1 cellular context compared by ENCODE assay signal in genomic region chr10:124354411-124355382, GRCh38.
TF ChIP-seq lines count a peak whose summit lies in the region.

No MANE protein-coding gene starts in this region.

TF ChIP-seq in HepG2, 621 proteins besides CTCF, POLR2A, EP300 and RAD21 (continued from another document):
- TF ChIP-seq, protein P1, sequence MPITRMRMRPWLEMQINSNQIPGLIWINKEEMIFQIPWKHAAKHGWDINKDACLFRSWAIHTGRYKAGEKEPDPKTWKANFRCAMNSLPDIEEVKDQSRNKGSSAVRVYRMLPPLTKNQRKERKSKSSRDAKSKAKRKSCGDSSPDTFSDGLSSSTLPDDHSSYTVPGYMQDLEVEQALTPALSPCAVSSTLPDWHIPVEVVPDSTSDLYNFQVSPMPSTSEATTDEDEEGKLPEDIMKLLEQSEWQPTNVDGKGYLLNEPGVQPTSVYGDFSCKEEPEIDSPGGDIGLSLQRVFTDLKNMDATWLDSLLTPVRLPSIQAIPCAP (CRISPR knock-in tag; IDR thresholded peaks at IDR 0.05; ENCODE audit: low read depth): no peak
- TF ChIP-seq, protein P2, sequence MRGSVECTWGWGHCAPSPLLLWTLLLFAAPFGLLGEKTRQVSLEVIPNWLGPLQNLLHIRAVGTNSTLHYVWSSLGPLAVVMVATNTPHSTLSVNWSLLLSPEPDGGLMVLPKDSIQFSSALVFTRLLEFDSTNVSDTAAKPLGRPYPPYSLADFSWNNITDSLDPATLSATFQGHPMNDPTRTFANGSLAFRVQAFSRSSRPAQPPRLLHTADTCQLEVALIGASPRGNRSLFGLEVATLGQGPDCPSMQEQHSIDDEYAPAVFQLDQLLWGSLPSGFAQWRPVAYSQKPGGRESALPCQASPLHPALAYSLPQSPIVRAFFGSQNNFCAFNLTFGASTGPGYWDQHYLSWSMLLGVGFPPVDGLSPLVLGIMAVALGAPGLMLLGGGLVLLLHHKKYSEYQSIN (CRISPR knock-in tag; IDR thresholded peaks at IDR 0.05; ENCODE audit: borderline replicate concordance): no peak
- TF ChIP-seq CREB3 (CRISPR knock-in tag; IDR thresholded peaks at IDR 0.05): no peak
- peak; percentile 35 to 61; a peak in 3 of 4 replicates for TF ChIP-seq NR2F1 (CRISPR knock-in tag; IDR thresholded peaks at IDR 0.05)
- TF ChIP-seq JDP2 (CRISPR knock-in tag; IDR thresholded peaks at IDR 0.05; ENCODE audit: borderline replicate concordance): no peak
- TF ChIP-seq, protein P3, sequence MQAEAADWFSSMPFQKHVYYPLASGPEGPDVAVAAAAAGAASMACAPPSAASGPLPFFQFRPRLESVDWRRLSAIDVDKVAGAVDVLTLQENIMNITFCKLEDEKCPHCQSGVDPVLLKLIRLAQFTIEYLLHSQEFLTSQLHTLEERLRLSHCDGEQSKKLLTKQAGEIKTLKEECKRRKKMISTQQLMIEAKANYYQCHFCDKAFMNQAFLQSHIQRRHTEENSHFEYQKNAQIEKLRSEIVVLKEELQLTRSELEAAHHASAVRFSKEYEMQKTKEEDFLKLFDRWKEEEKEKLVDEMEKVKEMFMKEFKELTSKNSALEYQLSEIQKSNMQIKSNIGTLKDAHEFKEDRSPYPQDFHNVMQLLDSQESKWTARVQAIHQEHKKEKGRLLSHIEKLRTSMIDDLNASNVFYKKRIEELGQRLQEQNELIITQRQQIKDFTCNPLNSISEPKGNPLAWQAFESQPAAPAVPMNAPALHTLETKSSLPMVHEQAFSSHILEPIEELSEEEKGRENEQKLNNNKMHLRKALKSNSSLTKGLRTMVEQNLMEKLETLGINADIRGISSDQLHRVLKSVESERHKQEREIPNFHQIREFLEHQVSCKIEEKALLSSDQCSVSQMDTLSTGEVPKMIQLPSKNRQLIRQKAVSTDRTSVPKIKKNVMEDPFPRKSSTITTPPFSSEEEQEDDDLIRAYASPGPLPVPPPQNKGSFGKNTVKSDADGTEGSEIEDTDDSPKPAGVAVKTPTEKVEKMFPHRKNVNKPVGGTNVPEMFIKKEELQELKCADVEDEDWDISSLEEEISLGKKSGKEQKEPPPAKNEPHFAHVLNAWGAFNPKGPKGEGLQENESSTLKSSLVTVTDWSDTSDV (CRISPR knock-in tag; IDR thresholded peaks at IDR 0.05): no peak
- no peak for TF ChIP-seq ZC3H4 (CRISPR knock-in tag; IDR thresholded peaks at IDR 0.05; ENCODE audit: borderline replicate concordance)
- TF ChIP-seq HNRNPL (IDR thresholded peaks at IDR 0.05; ENCODE audit: low read depth, low read length): no peak
- no peak for TF ChIP-seq ZNF83 (CRISPR knock-in tag; IDR thresholded peaks at IDR 0.05; ENCODE audit: borderline replicate concordance)
- TF ChIP-seq KDM2A (CRISPR knock-in tag; IDR thresholded peaks at IDR 0.05; ENCODE audit: borderline replicate concordance, low read depth): peak; percentile 55
- TF ChIP-seq ZNF282 (IDR thresholded peaks at IDR 0.05; ENCODE audit: partially characterized antibody): no peak
- TF ChIP-seq ZNF326 (CRISPR knock-in tag; IDR thresholded peaks at IDR 0.05; ENCODE audit: borderline replicate concordance): no peak
- no peak for TF ChIP-seq MIER2 (CRISPR knock-in tag; IDR thresholded peaks at IDR 0.05)
- TF ChIP-seq ELK4 (CRISPR knock-in tag; IDR thresholded peaks at IDR 0.05; ENCODE audit: borderline replicate concordance): no peak
- no peak for TF ChIP-seq HMGA1 (CRISPR knock-in tag; conservative IDR thresholded peaks at IDR 0.05)
- TF ChIP-seq MXD4 (CRISPR knock-in tag; IDR thresholded peaks at IDR 0.05): no peak
- no peak for TF ChIP-seq KAT2B (IDR thresholded peaks at IDR 0.05; ENCODE audit: borderline replicate concordance, low read depth, low read length)
- TF ChIP-seq MIER3 (CRISPR knock-in tag; IDR thresholded peaks at IDR 0.05; ENCODE audit: borderline replicate concordance): peak; percentile 49; the same call in 1 of the 2 replicates
- TF ChIP-seq, protein P4, sequence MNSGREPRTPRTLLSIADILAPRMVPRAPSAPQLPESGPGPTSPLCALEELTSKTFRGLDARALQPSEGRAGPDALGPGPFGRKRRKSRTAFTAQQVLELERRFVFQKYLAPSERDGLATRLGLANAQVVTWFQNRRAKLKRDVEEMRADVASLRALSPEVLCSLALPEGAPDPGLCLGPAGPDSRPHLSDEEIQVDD (CRISPR knock-in tag; IDR thresholded peaks at IDR 0.05; ENCODE audit: borderline replicate concordance): no peak
- TF ChIP-seq CENPT (CRISPR knock-in tag; IDR thresholded peaks at IDR 0.05; ENCODE audit: low read depth): no peak
- TF ChIP-seq KLF16 (CRISPR knock-in tag; IDR thresholded peaks at IDR 0.05): no peak
- TF ChIP-seq, protein P5, sequence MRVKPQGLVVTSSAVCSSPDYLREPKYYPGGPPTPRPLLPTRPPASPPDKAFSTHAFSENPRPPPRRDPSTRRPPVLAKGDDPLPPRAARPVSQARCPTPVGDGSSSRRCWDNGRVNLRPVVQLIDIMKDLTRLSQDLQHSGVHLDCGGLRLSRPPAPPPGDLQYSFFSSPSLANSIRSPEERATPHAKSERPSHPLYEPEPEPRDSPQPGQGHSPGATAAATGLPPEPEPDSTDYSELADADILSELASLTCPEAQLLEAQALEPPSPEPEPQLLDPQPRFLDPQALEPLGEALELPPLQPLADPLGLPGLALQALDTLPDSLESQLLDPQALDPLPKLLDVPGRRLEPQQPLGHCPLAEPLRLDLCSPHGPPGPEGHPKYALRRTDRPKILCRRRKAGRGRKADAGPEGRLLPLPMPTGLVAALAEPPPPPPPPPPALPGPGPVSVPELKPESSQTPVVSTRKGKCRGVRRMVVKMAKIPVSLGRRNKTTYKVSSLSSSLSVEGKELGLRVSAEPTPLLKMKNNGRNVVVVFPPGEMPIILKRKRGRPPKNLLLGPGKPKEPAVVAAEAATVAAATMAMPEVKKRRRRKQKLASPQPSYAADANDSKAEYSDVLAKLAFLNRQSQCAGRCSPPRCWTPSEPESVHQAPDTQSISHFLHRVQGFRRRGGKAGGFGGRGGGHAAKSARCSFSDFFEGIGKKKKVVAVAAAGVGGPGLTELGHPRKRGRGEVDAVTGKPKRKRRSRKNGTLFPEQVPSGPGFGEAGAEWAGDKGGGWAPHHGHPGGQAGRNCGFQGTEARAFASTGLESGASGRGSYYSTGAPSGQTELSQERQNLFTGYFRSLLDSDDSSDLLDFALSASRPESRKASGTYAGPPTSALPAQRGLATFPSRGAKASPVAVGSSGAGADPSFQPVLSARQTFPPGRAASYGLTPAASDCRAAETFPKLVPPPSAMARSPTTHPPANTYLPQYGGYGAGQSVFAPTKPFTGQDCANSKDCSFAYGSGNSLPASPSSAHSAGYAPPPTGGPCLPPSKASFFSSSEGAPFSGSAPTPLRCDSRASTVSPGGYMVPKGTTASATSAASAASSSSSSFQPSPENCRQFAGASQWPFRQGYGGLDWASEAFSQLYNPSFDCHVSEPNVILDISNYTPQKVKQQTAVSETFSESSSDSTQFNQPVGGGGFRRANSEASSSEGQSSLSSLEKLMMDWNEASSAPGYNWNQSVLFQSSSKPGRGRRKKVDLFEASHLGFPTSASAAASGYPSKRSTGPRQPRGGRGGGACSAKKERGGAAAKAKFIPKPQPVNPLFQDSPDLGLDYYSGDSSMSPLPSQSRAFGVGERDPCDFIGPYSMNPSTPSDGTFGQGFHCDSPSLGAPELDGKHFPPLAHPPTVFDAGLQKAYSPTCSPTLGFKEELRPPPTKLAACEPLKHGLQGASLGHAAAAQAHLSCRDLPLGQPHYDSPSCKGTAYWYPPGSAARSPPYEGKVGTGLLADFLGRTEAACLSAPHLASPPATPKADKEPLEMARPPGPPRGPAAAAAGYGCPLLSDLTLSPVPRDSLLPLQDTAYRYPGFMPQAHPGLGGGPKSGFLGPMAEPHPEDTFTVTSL (CRISPR knock-in tag; IDR thresholded peaks at IDR 0.05; ENCODE audit: borderline replicate concordance): no peak; the same call in 1 of the 2 replicates
- no peak; a peak in 2 of 4 replicates for TF ChIP-seq ATF4 (CRISPR knock-in tag; IDR thresholded peaks at IDR 0.05)
- no peak for TF ChIP-seq TAF1 (CRISPR knock-in tag; IDR thresholded peaks at IDR 0.05)
- no peak for TF ChIP-seq POLR2G (IDR thresholded peaks at IDR 0.05; ENCODE audit: low read depth, low read length)
- no peak for TF ChIP-seq ZNF207 (IDR thresholded peaks at IDR 0.05; ENCODE audit: borderline replicate concordance)
- no peak for TF ChIP-seq CBX1 (IDR thresholded peaks at IDR 0.05; ENCODE audit: low read depth)
- TF ChIP-seq YY1 (IDR thresholded peaks at IDR 0.05; ENCODE audit: insufficient read depth, insufficient replicate concordance, low read depth, low read length): no peak
- TF ChIP-seq, protein P6, sequence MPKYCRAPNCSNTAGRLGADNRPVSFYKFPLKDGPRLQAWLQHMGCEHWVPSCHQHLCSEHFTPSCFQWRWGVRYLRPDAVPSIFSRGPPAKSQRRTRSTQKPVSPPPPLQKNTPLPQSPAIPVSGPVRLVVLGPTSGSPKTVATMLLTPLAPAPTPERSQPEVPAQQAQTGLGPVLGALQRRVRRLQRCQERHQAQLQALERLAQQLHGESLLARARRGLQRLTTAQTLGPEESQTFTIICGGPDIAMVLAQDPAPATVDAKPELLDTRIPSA (CRISPR knock-in tag; IDR thresholded peaks at IDR 0.05; ENCODE audit: borderline replicate concordance): no peak
- TF ChIP-seq SNAPC5 (CRISPR knock-in tag; IDR thresholded peaks at IDR 0.05; ENCODE audit: borderline replicate concordance): no peak
- peak; percentile 26; the same call in 1 of the 2 replicates for TF ChIP-seq RXRA (CRISPR knock-in tag; IDR thresholded peaks at IDR 0.05)
- peak; percentile 83 for TF ChIP-seq TCF7 (IDR thresholded peaks at IDR 0.05; ENCODE audit: low read depth)
